ENCODE assay signal across 8 cellular contexts in the genomic region with DNA sequence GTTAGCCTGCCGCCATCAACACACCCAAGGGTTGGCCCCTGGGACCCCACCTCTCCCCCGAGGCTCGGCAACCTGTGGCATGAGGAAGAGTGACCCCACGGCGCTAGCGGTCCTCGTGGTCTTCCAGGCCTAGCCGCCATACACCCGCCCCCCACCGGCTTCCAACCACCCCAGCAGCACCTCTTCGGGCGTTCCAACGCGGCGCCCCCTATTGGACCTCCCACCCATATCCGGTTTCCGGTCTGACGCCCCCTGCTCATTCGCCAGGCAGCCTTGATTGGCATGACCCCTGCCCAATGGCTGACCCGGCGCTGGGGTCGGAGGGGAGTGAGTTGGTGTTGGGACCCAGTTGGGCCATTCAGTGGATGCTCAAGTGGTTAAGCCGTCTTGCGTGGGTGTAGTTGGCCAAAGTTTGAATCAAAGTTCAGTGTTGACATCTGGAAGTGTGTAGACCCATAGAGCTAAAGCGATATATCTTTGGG. TPM values are rescaled to one million over a fixed set of nuclear protein-coding genes. Genes with fewer than 3 reads are reported as not detected.
A peak's percentile ranks its signal among the peaks of the same experiment; 100 is the strongest.
DNase-seq lines count a peak whose midpoint lies in the region; ATAC-seq and TF ChIP-seq lines count a peak whose summit lies in the region.

TSS of gene GNAS-AS1 (minus strand) at position 210 of the 482 bp plus-strand sequence.

- ATAC-seq in HG03460 (IDR thresholded peaks at IDR 0.05; ENCODE audit: unreplicated experiment): peak; percentile 90

- no peak for TF ChIP-seq CTCF in astrocyte of the spinal cord (IDR thresholded peaks at IDR 0.05; ENCODE audit: low read depth, low read length)

- peaks cover 2% of the 10 kb centered on the region for H3K9me3 ChIP-seq in iPS-18c (ENCODE audit: control insufficient read depth, insufficient read depth, low read length)

- H3K4me3 ChIP-seq in astrocyte of the spinal cord (ENCODE audit: low read depth, low read length) (peak within 1 kb of the TSS; percentile 77), iPS-18c (ENCODE audit: insufficient read depth, low read depth, low read length) (peak within 1 kb of the TSS; percentile 69)

- DNase-seq in AG08395 (ENCODE audit: low spot score) (peak; percentile 94), GM19240 (ENCODE audit: insufficient read length, low spot score) (peak; percentile 90), T-helper 9 cell (peak; percentile 47), astrocyte of the spinal cord (ENCODE audit: low read depth, low spot score) (peak; percentile 89), smooth muscle cell of the brain vasculature (ENCODE audit: low read depth, low spot score) (peak; percentile 72), G401 (ENCODE audit: low spot score) (no peak)

- in situ Hi-C loops in astrocyte of the spinal cord (cut with HindIII; ENCODE audit: low sequenced_read_pairs): no loop called here
- in situ Hi-C loops in G401 (cut with HindIII; ENCODE audit: low sequenced_read_pairs): loop anchor here (25.0 kb wide), 1 partner anchor 612 kb away; no protein-coding TSS in a partner anchor

RNA-seq across cellular contexts. Expression of gene GNAS-AS1, which starts in this region (rescaled TPM):
- total RNA-seq in G401 (2014; rRNA removed; shearing (Covaris generic)): not detected in 2 replicates
